ENCODE assay signal across 7 cellular contexts in the genomic region with DNA sequence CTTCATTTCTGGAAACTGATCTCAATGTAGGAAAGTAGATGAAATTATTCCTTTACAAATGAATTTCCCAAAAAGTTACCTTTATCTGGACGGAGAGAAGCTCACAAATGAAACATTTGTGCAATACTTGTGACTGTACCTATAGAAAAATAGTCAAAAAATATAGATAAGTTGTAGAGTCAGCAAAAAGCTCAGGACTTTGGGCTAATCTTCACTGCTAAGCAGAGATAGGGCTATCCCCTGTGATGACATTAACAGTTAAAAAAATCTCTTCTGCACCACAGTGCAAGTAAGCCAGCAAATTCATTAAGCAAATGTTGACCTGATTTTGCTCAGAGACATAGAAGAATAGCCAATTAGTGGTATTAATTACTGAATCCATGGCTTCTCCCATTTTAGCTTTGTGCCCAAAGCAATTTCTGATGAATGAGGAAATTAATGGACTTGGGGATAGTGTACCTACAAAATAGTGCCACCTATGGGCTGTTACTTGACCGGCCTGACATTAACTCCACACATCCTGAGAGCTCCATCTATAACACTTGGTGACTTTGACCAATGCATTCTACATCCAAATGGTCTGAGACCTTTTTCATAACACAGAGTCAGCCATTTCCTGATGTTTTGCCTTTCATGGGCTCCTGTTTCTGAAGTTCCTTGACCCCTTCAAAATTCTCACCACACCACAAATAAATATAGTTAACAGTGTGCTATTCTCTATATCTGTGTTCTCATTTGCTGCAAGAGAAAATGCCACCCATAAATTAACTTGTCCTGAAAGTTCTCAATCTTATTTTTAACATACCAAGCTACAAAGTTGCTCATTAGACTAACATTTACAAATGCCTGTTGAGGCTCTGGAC.
DNase-seq lines count a peak whose midpoint lies in the region; ATAC-seq and TF ChIP-seq lines count a peak whose summit lies in the region.

No MANE protein-coding gene starts in this region.

- ATAC-seq in GM21786 (IDR thresholded peaks at IDR 0.05; ENCODE audit: unreplicated experiment) = peak; percentile 70

- in situ Hi-C loops in G401 (cut with HindIII; ENCODE audit: low sequenced_read_pairs) = no loop called here

- peak; percentile 67 for TF ChIP-seq CTCF in kidney epithelial cell (IDR thresholded peaks at IDR 0.05; ENCODE audit: insufficient read depth, low read length, poor library complexity, severe bottlenecking)

- peak; percentile 68 for DNase-seq in G401 (ENCODE audit: low spot score)
- DNase-seq in NCI-H146 (lab: John Stamatoyannopoulos, UW) = peak; percentile 38
- peak; percentile 47 for DNase-seq in astrocyte of the hippocampus (ENCODE audit: low read depth, low spot score)
- peak; percentile 21 for DNase-seq in kidney epithelial cell (ENCODE audit: low read depth)
- no peak for DNase-seq in posterior vena cava (ENCODE audit: low spot score)
- no peak for DNase-seq in stimulated activated CD8-positive, alpha-beta memory T cell treated with anti-CD3 and anti-CD28 coated beads, Interleukin-4, amount 100 ng/mL, for 48 hours

- H3K4me3 ChIP-seq in kidney epithelial cell (ENCODE audit: low read depth, low read length) = no peak overlapping the region

- no peaks in the 10 kb centered on the region for H3K36me3 ChIP-seq in kidney epithelial cell (ENCODE audit: control insufficient read depth, insufficient read depth, low read length)

- intact Hi-C loops in posterior vena cava (cut with DNase I) = no loop called here

- no peaks in the 10 kb centered on the region for H3K27me3 ChIP-seq in kidney epithelial cell (ENCODE audit: control insufficient read depth, insufficient read depth, low read length)

Comparison
In these comparisons a context has a peak if more than half of its experiments do, and no peak if none do; other contexts are left out.
1. DNase-seq: peak in G401 (single experiment), NCI-H146 (single experiment), astrocyte of the hippocampus (single experiment) and kidney epithelial cell (single experiment); none in posterior vena cava (single experiment) and stimulated activated CD8-positive, alpha-beta memory T cell treated with anti-CD3 and anti-CD28 coated beads, Interleukin-4, amount 100 ng/mL, for 48 hours (single experiment).